Comparison of ENCODE assay signal across 16 cellular contexts in the genomic region with DNA sequence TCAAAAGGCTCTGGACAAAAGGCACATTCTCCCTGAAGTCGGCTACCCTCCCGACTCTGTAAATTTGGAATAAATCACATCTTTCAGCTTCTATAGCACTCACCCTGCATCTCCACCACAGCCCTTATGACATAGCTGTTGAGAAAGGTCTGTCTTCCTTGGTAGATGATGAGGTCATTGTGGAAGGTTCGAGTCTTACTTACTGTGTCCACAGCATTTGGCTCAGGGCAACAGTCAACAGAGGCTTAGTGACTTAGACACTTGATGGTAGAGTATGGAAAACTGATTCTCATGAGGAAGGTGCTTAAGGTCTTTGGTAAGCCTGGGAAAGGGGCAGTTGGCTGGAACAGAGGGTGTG. TPM values are rescaled to one million over a fixed set of nuclear protein-coding genes. Genes with fewer than 3 reads are reported as not detected.
A peak's percentile ranks its signal among the peaks of the same experiment; 100 is the strongest.
DNase-seq lines count a peak whose midpoint lies in the region; ATAC-seq and TF ChIP-seq lines count a peak whose summit lies in the region.
"Had no signal": no experiment of that assay in that cellular context is flagged by ENCODE, and none has a peak within 500 bp of the region (broad histone marks: within the 10 kb centered on the region; RNA-seq: fewer than 3 reads in every experiment).

No MANE protein-coding gene starts in this region.

- H3K4me1 Mint-ChIP-seq in activated naive CD8-positive, alpha-beta T cell (ENCODE audit: low read depth), result peaks cover 24% of the 10 kb centered on the region
- peaks cover 22% of the 10 kb centered on the region for H3K4me1 Mint-ChIP-seq in activated naive CD8-positive, alpha-beta T cell treated with anti-CD3 and anti-CD28 coated beads for 36 hours
- peaks cover 38% of the 10 kb centered on the region for H3K4me1 Mint-ChIP-seq in activated T-helper 17 cell treated with anti-CD3 and anti-CD28 coated beads, Interleukin-2, amount 50 U/mL, for 72 hours

- no peak for DNase-seq in activated naive CD8-positive, alpha-beta T cell treated with anti-CD3 and anti-CD28 coated beads for 36 hours
- DNase-seq in mucosa of descending colon, result no peak
- no peak for DNase-seq in 8988T
- DNase-seq in medulla oblongata (ENCODE audit: extremely low spot score), result no peak
- DNase-seq in activated CD4-positive, alpha-beta T cell treated with anti-CD3 and anti-CD28 coated beads, Interleukin-2, amount 50 U/mL, for 48 hours, result no peak
- DNase-seq: caudate nucleus; DMS153; effector CD4-positive, alpha-beta T cell; MM.1S; occipital lobe; sigmoid colon; T-helper 2 cell; testis had no signal

- no peak for TF ChIP-seq CTCF in mucosa of descending colon (IDR thresholded peaks at IDR 0.05)

- H3K36me3 ChIP-seq in mucosa of descending colon (ENCODE audit: low read depth), result no peaks in the 10 kb centered on the region
- H3K36me3 ChIP-seq: sigmoid colon had no signal

- no peak overlapping the region for H3K4me3 ChIP-seq in mucosa of descending colon
- H3K4me3 ChIP-seq: sigmoid colon, testis had no signal

- H3K4me1 ChIP-seq in mucosa of descending colon (ENCODE audit: low read depth), result peaks cover 6% of the 10 kb centered on the region
- H3K4me1 ChIP-seq: testis had no signal

- no peaks in the 10 kb centered on the region for H3K9me3 Mint-ChIP-seq in activated naive CD8-positive, alpha-beta T cell (ENCODE audit: low read depth)
- H3K9me3 Mint-ChIP-seq in activated naive CD8-positive, alpha-beta T cell treated with anti-CD3 and anti-CD28 coated beads for 36 hours, result no peaks in the 10 kb centered on the region
- H3K9me3 Mint-ChIP-seq in activated T-helper 17 cell treated with anti-CD3 and anti-CD28 coated beads, Interleukin-2, amount 50 U/mL, for 72 hours, result no peaks in the 10 kb centered on the region

- ATAC-seq in activated T-helper 17 cell treated with anti-CD3 and anti-CD28 coated beads, Interleukin-2, amount 50 U/mL, for 72 hours (replicated peaks), result peak; percentile 72
- ATAC-seq in mucosa of descending colon (peak; percentile 26), GM18868 (IDR thresholded peaks at IDR 0.05; ENCODE audit: unreplicated experiment) (no peak)

- intact Hi-C loops in mucosa of descending colon (cut with DNase I, micrococcal nuclease), result no loop called here

- peak overlapping the region; percentile 2 for H3K27ac Mint-ChIP-seq in activated naive CD8-positive, alpha-beta T cell
- no peak overlapping the region for H3K27ac Mint-ChIP-seq in activated naive CD8-positive, alpha-beta T cell treated with anti-CD3 and anti-CD28 coated beads for 36 hours
- H3K27ac Mint-ChIP-seq in activated T-helper 17 cell treated with anti-CD3 and anti-CD28 coated beads, Interleukin-2, amount 50 U/mL, for 72 hours, result peak overlapping the region; percentile 33

- H3K9me3 ChIP-seq in mucosa of descending colon, result no peaks in the 10 kb centered on the region
- H3K9me3 ChIP-seq: sigmoid colon, testis had no signal

- H3K4me3 Mint-ChIP-seq in activated naive CD8-positive, alpha-beta T cell, result no peak overlapping the region
- H3K4me3 Mint-ChIP-seq in activated naive CD8-positive, alpha-beta T cell treated with anti-CD3 and anti-CD28 coated beads for 36 hours, result no peak overlapping the region
- no peak overlapping the region for H3K4me3 Mint-ChIP-seq in activated T-helper 17 cell treated with anti-CD3 and anti-CD28 coated beads, Interleukin-2, amount 50 U/mL, for 72 hours

- no peaks in the 10 kb centered on the region for H3K27me3 Mint-ChIP-seq in activated naive CD8-positive, alpha-beta T cell
- H3K27me3 Mint-ChIP-seq in activated naive CD8-positive, alpha-beta T cell treated with anti-CD3 and anti-CD28 coated beads for 36 hours, result no peaks in the 10 kb centered on the region
- H3K27me3 Mint-ChIP-seq in activated T-helper 17 cell treated with anti-CD3 and anti-CD28 coated beads, Interleukin-2, amount 50 U/mL, for 72 hours, result no peaks in the 10 kb centered on the region

- H3K36me3 Mint-ChIP-seq in activated naive CD8-positive, alpha-beta T cell, result peaks cover 3% of the 10 kb centered on the region
- no peaks in the 10 kb centered on the region for H3K36me3 Mint-ChIP-seq in activated naive CD8-positive, alpha-beta T cell treated with anti-CD3 and anti-CD28 coated beads for 36 hours
- peaks cover 45% of the 10 kb centered on the region for H3K36me3 Mint-ChIP-seq in activated T-helper 17 cell treated with anti-CD3 and anti-CD28 coated beads, Interleukin-2, amount 50 U/mL, for 72 hours (ENCODE audit: low read depth)

RNA-seq across cellular contexts. Expression of a gene that starts 45.6 kb away (rescaled TPM):
- total RNA-seq in activated naive CD8-positive, alpha-beta T cell treated with anti-CD3 and anti-CD28 coated beads for 36 hours, result 10 to 100 TPM; 11.8 to 13.1 TPM
- 10 to 100 TPM; 36.1 to 52.8 TPM for total RNA-seq in activated T-helper 17 cell treated with anti-CD3 and anti-CD28 coated beads, Interleukin-2, amount 50 U/mL, for 72 hours
- 10 to 100 TPM; 27.8 to 54.6 (median 44.0) TPM for total RNA-seq in mucosa of descending colon
